Comparison of ENCODE assay signal across 14 cellular contexts in the genomic region with DNA sequence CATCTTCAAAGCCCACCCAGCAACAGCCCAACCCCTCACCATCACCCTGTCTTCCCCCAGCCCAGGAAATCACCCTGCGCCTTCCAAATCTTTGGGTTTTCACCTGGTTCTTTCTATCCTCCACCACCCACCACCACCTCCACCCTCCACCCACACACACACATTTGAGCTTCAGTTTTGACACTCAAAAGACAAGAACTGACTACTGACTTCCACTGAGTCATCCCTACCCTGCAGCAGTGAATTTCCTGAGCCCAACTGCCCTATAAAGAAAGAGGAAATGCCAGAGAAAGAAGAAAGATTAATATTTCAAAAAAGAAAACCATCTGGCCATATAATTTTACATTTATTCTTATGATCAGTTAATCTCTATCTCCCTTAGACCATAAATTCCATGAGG.
A peak's percentile ranks its signal among the peaks of the same experiment; 100 is the strongest.
DNase-seq lines count a peak whose midpoint lies in the region; ATAC-seq and TF ChIP-seq lines count a peak whose summit lies in the region.
"Had no signal": no experiment of that assay in that cellular context is flagged by ENCODE, and none has a peak within 500 bp of the region (broad histone marks: within the 10 kb centered on the region; RNA-seq: fewer than 3 reads in every experiment).

No MANE protein-coding gene starts in this region.

- H3K9me3 Mint-ChIP-seq in activated T-cell treated with anti-CD3 and anti-CD28 coated beads, Interleukin-2, amount 50 U/mL, for 4 hours: no peaks in the 10 kb centered on the region
- peaks cover 12% of the 10 kb centered on the region for H3K9me3 Mint-ChIP-seq in T-helper 1 cell treated with Interleukin-12 subunit alpha and Interleukin-12 subunit beta and Interleukin-4 antibody, amounts not matched to agents 30 μg/mL and 1 μg/mL, for 36 hours
- H3K9me3 Mint-ChIP-seq: HFFc6 had no signal

- no peak for TF ChIP-seq CTCF in BE2C (IDR thresholded peaks at IDR 0.05; ENCODE audit: low read depth, low read length)

- H3K9me3 ChIP-seq in BE2C: no peaks in the 10 kb centered on the region
- H3K9me3 ChIP-seq: lower lobe of right lung, uterus had no signal

- H3K27ac Mint-ChIP-seq in T-helper 1 cell treated with Interleukin-12 subunit alpha and Interleukin-12 subunit beta and Interleukin-4 antibody, amounts not matched to agents 30 μg/mL and 1 μg/mL, for 36 hours: peak overlapping the region; percentile 34
- H3K27ac Mint-ChIP-seq: HFFc6, naive B cell, progenitor cell of endocrine pancreas had no signal

- no peak overlapping the region for H3K4me3 ChIP-seq in BE2C (ENCODE audit: low read depth, low read length)
- H3K4me3 ChIP-seq: lower lobe of right lung, uterus had no signal

- no peaks in the 10 kb centered on the region for H3K36me3 Mint-ChIP-seq in activated T-cell treated with anti-CD3 and anti-CD28 coated beads, Interleukin-2, amount 50 U/mL, for 4 hours (ENCODE audit: insufficient read depth)
- H3K36me3 Mint-ChIP-seq in T-helper 1 cell treated with Interleukin-12 subunit alpha and Interleukin-12 subunit beta and Interleukin-4 antibody, amounts not matched to agents 30 μg/mL and 1 μg/mL, for 36 hours (ENCODE audit: low read depth): no peaks in the 10 kb centered on the region

- ATAC-seq in activated T-cell treated with anti-CD3 and anti-CD28 coated beads, Interleukin-2, amount 50 U/mL, for 4 hours: no peak
- ATAC-seq in HG02610 (IDR thresholded peaks at IDR 0.05; ENCODE audit: unreplicated experiment): peak; percentile 72
- ATAC-seq: lower lobe of right lung had no signal

- peaks cover 2% of the 10 kb centered on the region for H3K4me1 Mint-ChIP-seq in activated T-cell treated with anti-CD3 and anti-CD28 coated beads, Interleukin-2, amount 50 U/mL, for 4 hours (ENCODE audit: low read depth)
- peaks cover 12% of the 10 kb centered on the region for H3K4me1 Mint-ChIP-seq in T-helper 1 cell treated with Interleukin-12 subunit alpha and Interleukin-12 subunit beta and Interleukin-4 antibody, amounts not matched to agents 30 μg/mL and 1 μg/mL, for 36 hours (ENCODE audit: low read depth)
- H3K4me1 Mint-ChIP-seq: naive B cell had no signal

- H3K4me3 Mint-ChIP-seq in activated T-cell treated with anti-CD3 and anti-CD28 coated beads, Interleukin-2, amount 50 U/mL, for 4 hours: no peak overlapping the region
- no peak overlapping the region for H3K4me3 Mint-ChIP-seq in T-helper 1 cell treated with Interleukin-12 subunit alpha and Interleukin-12 subunit beta and Interleukin-4 antibody, amounts not matched to agents 30 μg/mL and 1 μg/mL, for 36 hours
- H3K4me3 Mint-ChIP-seq: HFFc6, naive B cell had no signal

- no peaks in the 10 kb centered on the region for H3K27me3 ChIP-seq in BE2C
- H3K27me3 ChIP-seq: uterus had no signal

- DNase-seq in activated T-cell treated with anti-CD3 and anti-CD28 coated beads for 48 hours (ENCODE audit: low read depth) (peak; percentile 1), iris pigment epithelial cell (ENCODE audit: low read depth) (peak; percentile 15), GOT3 (lab: John Stamatoyannopoulos, UW) (no peak), BE2C (no peak), NCI-H774 (lab: John Stamatoyannopoulos, UW) (no peak)
- no peak for DNase-seq in activated T-cell treated with anti-CD3 and anti-CD28 coated beads, Interleukin-2, amount 50 U/mL, for 4 hours
- DNase-seq: Calu3, HFFc6, lower lobe of right lung, naive B cell, uterus had no signal

- H3K36me3 ChIP-seq in BE2C: no peaks in the 10 kb centered on the region
- H3K36me3 ChIP-seq: lower lobe of right lung, uterus had no signal

- no peaks in the 10 kb centered on the region for H3K4me1 ChIP-seq in BE2C
- H3K4me1 ChIP-seq: lower lobe of right lung, uterus had no signal

- peaks cover 9% of the 10 kb centered on the region for H3K27me3 Mint-ChIP-seq in activated T-cell treated with anti-CD3 and anti-CD28 coated beads, Interleukin-2, amount 50 U/mL, for 4 hours (ENCODE audit: low read depth)
- H3K27me3 Mint-ChIP-seq in T-helper 1 cell treated with Interleukin-12 subunit alpha and Interleukin-12 subunit beta and Interleukin-4 antibody, amounts not matched to agents 30 μg/mL and 1 μg/mL, for 36 hours (ENCODE audit: low read depth): no peaks in the 10 kb centered on the region

Comparison
In these comparisons a context has a peak if more than half of its experiments do, and no peak if none do; other contexts are left out.
1. DNase-seq: peak in activated T-cell treated with anti-CD3 and anti-CD28 coated beads for 48 hours (single experiment) and iris pigment epithelial cell (single experiment); none in activated T-cell treated with anti-CD3 and anti-CD28 coated beads, Interleukin-2, amount 50 U/mL, for 4 hours (single experiment), GOT3 (single experiment), BE2C (single experiment) and NCI-H774 (single experiment).